Comparison of ENCODE assay signal across 15 cellular contexts in the genomic region with DNA sequence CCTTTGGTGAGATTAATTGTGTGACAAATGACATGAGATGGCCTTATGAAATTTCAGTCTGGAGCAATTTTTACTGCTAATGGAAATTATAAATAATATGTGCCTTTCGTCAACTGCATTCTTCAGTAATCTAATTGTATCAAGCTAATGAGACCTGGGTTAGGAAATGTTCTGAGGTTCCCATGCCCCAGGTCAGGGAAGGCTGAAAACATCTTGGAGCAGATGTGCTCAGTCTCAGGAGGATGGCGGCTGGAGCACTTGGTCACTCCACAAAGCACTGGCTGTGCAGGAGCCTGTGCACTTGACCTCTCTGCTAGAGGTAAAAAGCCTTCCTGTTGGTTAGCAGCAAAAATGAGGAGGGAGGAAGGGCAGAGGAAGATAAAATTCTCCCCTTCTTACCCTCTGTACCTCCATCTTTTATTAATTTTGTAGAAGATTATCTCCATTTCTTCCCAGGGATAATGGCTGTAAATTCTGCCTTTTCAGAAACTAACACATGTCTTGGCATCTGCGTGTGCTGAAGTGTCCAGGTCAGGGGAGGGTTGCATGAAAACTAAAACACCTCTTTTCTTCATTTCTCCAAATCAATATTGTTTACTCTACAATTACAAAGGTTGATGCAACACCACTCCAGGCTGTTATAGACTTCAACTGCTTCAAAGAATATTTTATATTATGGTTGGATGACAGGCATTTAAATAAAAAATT.
"Had no signal": no experiment of that assay in that cellular context is flagged by ENCODE, and none has a peak within 500 bp of the region (broad histone marks: within the 10 kb centered on the region; RNA-seq: fewer than 3 reads in every experiment).

No MANE protein-coding gene starts in this region.

- H3K36me3 Mint-ChIP-seq: activated naive CD4-positive, alpha-beta T cell treated with anti-CD3 and anti-CD28 coated beads, Interleukin-2, amount 50 U/mL, for 24 hours; stimulated activated naive B cell treated with anti-CD40 and anti-IgM and Interleukin-4, amounts not matched to agents 10 μg/mL and 1 μg/mL and 100 μg/mL, for 72 hours had no signal

- H3K4me3 Mint-ChIP-seq: activated B cell treated with CpG ODN at 0.5 μM for 24 hours; activated naive CD4-positive, alpha-beta T cell treated with anti-CD3 and anti-CD28 coated beads, Interleukin-2, amount 50 U/mL, for 24 hours; stimulated activated naive B cell treated with anti-CD40 and anti-IgM and Interleukin-4, amounts not matched to agents 10 μg/mL and 1 μg/mL and 100 μg/mL, for 72 hours; T-helper 17 cell had no signal

- H3K27me3 Mint-ChIP-seq: activated B cell treated with CpG ODN at 0.5 μM for 24 hours; activated naive CD4-positive, alpha-beta T cell treated with anti-CD3 and anti-CD28 coated beads, Interleukin-2, amount 50 U/mL, for 24 hours; stimulated activated naive B cell treated with anti-CD40 and anti-IgM and Interleukin-4, amounts not matched to agents 10 μg/mL and 1 μg/mL and 100 μg/mL, for 72 hours; T-helper 17 cell had no signal

- H3K27ac Mint-ChIP-seq: activated B cell treated with CpG ODN at 0.5 μM for 24 hours; activated naive CD4-positive, alpha-beta T cell treated with anti-CD3 and anti-CD28 coated beads, Interleukin-2, amount 50 U/mL, for 24 hours; stimulated activated naive B cell treated with anti-CD40 and anti-IgM and Interleukin-4, amounts not matched to agents 10 μg/mL and 1 μg/mL and 100 μg/mL, for 72 hours; T-helper 17 cell had no signal

- H3K9me3 Mint-ChIP-seq: activated B cell treated with CpG ODN at 0.5 μM for 24 hours; activated naive CD4-positive, alpha-beta T cell treated with anti-CD3 and anti-CD28 coated beads, Interleukin-2, amount 50 U/mL, for 24 hours; stimulated activated naive B cell treated with anti-CD40 and anti-IgM and Interleukin-4, amounts not matched to agents 10 μg/mL and 1 μg/mL and 100 μg/mL, for 72 hours had no signal

- H3K4me1 Mint-ChIP-seq: activated B cell treated with CpG ODN at 0.5 μM for 24 hours; activated naive CD4-positive, alpha-beta T cell treated with anti-CD3 and anti-CD28 coated beads, Interleukin-2, amount 50 U/mL, for 24 hours; stimulated activated naive B cell treated with anti-CD40 and anti-IgM and Interleukin-4, amounts not matched to agents 10 μg/mL and 1 μg/mL and 100 μg/mL, for 72 hours; T-helper 17 cell had no signal

- ATAC-seq: esophagus mucosa; stimulated activated naive B cell treated with anti-CD40 and anti-IgM and Interleukin-4, amounts not matched to agents 10 μg/mL and 1 μg/mL and 100 μg/mL, for 72 hours; T-helper 17 cell had no signal

- FAIRE-seq: frontal cortex, kidney, TTC549 had no signal

- DNase-seq: activated B cell treated with CpG ODN at 0.5 μM for 24 hours; activated CD4-positive, alpha-beta T cell treated with anti-CD3 and anti-CD28 coated beads, Interleukin-2, amount 50 U/mL, for 1 hour; activated T-cell treated with anti-CD3 and anti-CD28 coated beads, Interleukin-2, amount 50 U/mL, for 1 hour; dorsolateral prefrontal cortex; kidney; retina; stimulated activated CD4-positive, alpha-beta T cell treated with anti-CD3 and anti-CD28 coated beads, Interleukin-1b, Interleukin-23, amount 100 ng/mL, for 48 hours; stimulated activated naive B cell treated with anti-CD40 and anti-IgM and Interleukin-4, amounts not matched to agents 10 μg/mL and 1 μg/mL and 100 μg/mL, for 72 hours; substantia nigra; T-helper 17 cell; trophoblast cell had no signal

- H3K4me3 ChIP-seq: dorsolateral prefrontal cortex had no signal

- H3K27ac ChIP-seq: dorsolateral prefrontal cortex had no signal
